Comparison of ENCODE assay signal across 1 cellular context in genomic region chr3:152835311-152836102, GRCh38.
TF ChIP-seq lines count a peak whose summit lies in the region.

No MANE protein-coding gene starts in this region.

TF ChIP-seq in K562, 482 proteins besides CTCF, POLR2A, EP300 and RAD21 (continued from another document and continues in another):
- TF ChIP-seq, protein P1, sequence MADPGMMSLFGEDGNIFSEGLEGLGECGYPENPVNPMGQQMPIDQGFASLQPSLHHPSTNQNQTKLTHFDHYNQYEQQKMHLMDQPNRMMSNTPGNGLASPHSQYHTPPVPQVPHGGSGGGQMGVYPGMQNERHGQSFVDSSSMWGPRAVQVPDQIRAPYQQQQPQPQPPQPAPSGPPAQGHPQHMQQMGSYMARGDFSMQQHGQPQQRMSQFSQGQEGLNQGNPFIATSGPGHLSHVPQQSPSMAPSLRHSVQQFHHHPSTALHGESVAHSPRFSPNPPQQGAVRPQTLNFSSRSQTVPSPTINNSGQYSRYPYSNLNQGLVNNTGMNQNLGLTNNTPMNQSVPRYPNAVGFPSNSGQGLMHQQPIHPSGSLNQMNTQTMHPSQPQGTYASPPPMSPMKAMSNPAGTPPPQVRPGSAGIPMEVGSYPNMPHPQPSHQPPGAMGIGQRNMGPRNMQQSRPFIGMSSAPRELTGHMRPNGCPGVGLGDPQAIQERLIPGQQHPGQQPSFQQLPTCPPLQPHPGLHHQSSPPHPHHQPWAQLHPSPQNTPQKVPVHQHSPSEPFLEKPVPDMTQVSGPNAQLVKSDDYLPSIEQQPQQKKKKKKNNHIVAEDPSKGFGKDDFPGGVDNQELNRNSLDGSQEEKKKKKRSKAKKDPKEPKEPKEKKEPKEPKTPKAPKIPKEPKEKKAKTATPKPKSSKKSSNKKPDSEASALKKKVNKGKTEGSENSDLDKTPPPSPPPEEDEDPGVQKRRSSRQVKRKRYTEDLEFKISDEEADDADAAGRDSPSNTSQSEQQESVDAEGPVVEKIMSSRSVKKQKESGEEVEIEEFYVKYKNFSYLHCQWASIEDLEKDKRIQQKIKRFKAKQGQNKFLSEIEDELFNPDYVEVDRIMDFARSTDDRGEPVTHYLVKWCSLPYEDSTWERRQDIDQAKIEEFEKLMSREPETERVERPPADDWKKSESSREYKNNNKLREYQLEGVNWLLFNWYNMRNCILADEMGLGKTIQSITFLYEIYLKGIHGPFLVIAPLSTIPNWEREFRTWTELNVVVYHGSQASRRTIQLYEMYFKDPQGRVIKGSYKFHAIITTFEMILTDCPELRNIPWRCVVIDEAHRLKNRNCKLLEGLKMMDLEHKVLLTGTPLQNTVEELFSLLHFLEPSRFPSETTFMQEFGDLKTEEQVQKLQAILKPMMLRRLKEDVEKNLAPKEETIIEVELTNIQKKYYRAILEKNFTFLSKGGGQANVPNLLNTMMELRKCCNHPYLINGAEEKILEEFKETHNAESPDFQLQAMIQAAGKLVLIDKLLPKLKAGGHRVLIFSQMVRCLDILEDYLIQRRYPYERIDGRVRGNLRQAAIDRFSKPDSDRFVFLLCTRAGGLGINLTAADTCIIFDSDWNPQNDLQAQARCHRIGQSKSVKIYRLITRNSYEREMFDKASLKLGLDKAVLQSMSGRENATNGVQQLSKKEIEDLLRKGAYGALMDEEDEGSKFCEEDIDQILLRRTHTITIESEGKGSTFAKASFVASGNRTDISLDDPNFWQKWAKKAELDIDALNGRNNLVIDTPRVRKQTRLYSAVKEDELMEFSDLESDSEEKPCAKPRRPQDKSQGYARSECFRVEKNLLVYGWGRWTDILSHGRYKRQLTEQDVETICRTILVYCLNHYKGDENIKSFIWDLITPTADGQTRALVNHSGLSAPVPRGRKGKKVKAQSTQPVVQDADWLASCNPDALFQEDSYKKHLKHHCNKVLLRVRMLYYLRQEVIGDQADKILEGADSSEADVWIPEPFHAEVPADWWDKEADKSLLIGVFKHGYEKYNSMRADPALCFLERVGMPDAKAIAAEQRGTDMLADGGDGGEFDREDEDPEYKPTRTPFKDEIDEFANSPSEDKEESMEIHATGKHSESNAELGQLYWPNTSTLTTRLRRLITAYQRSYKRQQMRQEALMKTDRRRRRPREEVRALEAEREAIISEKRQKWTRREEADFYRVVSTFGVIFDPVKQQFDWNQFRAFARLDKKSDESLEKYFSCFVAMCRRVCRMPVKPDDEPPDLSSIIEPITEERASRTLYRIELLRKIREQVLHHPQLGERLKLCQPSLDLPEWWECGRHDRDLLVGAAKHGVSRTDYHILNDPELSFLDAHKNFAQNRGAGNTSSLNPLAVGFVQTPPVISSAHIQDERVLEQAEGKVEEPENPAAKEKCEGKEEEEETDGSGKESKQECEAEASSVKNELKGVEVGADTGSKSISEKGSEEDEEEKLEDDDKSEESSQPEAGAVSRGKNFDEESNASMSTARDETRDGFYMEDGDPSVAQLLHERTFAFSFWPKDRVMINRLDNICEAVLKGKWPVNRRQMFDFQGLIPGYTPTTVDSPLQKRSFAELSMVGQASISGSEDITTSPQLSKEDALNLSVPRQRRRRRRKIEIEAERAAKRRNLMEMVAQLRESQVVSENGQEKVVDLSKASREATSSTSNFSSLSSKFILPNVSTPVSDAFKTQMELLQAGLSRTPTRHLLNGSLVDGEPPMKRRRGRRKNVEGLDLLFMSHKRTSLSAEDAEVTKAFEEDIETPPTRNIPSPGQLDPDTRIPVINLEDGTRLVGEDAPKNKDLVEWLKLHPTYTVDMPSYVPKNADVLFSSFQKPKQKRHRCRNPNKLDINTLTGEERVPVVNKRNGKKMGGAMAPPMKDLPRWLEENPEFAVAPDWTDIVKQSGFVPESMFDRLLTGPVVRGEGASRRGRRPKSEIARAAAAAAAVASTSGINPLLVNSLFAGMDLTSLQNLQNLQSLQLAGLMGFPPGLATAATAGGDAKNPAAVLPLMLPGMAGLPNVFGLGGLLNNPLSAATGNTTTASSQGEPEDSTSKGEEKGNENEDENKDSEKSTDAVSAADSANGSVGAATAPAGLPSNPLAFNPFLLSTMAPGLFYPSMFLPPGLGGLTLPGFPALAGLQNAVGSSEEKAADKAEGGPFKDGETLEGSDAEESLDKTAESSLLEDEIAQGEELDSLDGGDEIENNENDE (IDR thresholded peaks at IDR 0.05; ENCODE audit: low read depth, low read length): no peak
- TF ChIP-seq TRIM24 (IDR thresholded peaks at IDR 0.05): no peak
- no peak for TF ChIP-seq PTBP1 (IDR thresholded peaks at IDR 0.05; ENCODE audit: low read depth, low read length)
- no peak for TF ChIP-seq MTA2 (IDR thresholded peaks at IDR 0.05; ENCODE audit: low read depth)
- no peak for TF ChIP-seq MXI1 (IDR thresholded peaks at IDR 0.05; ENCODE audit: low read depth, low read length)
- peak; percentile 70 for TF ChIP-seq RBM22 (IDR thresholded peaks at IDR 0.05; ENCODE audit: low read depth, low read length, poor library complexity, severe bottlenecking)
- no peak for TF ChIP-seq ESRRB (CRISPR knock-in tag; IDR thresholded peaks at IDR 0.05; ENCODE audit: borderline replicate concordance)
- TF ChIP-seq MYNN (IDR thresholded peaks at IDR 0.05): no peak
- TF ChIP-seq MYNN (CRISPR knock-in tag; IDR thresholded peaks at IDR 0.05): no peak
- TF ChIP-seq PRDM10 (IDR thresholded peaks at IDR 0.05; ENCODE audit: partially characterized antibody): no peak
- TF ChIP-seq POLR2G (IDR thresholded peaks at IDR 0.05; ENCODE audit: low read depth, low read length): peak; percentile 68
- no peak for TF ChIP-seq CBX1 (IDR thresholded peaks at IDR 0.05; ENCODE audit: low read depth)
- no peak for TF ChIP-seq EWSR1 (IDR thresholded peaks at IDR 0.05; ENCODE audit: borderline replicate concordance, low read depth, partially characterized antibody)
- TF ChIP-seq HMG20A (CRISPR knock-in tag; conservative IDR thresholded peaks at IDR 0.05): no peak
- no peak for TF ChIP-seq ETV6 (IDR thresholded peaks at IDR 0.05; ENCODE audit: borderline replicate concordance in 1 of 2, low read depth in 2 of 2, low read length in 1 of 2)
- 0 out of 2 replicates have a peak, but pooled peaks have one; percentile 13 for TF ChIP-seq ETV6 (CRISPR knock-in tag; IDR thresholded peaks at IDR 0.05; ENCODE audit: borderline replicate concordance)
- no peak for TF ChIP-seq MTF1 (CRISPR knock-in tag; IDR thresholded peaks at IDR 0.05; ENCODE audit: borderline replicate concordance)
- TF ChIP-seq RBFOX2 (IDR thresholded peaks at IDR 0.05; ENCODE audit: low read depth, low read length): peak; percentile 83
- no peak for TF ChIP-seq PHB (CRISPR knock-in tag; IDR thresholded peaks at IDR 0.05)
- TF ChIP-seq ZNF77 (CRISPR knock-in tag; IDR thresholded peaks at IDR 0.05): no peak
- no peak for TF ChIP-seq SRF (CRISPR knock-in tag; IDR thresholded peaks at IDR 0.05)
- TF ChIP-seq, protein P2, sequence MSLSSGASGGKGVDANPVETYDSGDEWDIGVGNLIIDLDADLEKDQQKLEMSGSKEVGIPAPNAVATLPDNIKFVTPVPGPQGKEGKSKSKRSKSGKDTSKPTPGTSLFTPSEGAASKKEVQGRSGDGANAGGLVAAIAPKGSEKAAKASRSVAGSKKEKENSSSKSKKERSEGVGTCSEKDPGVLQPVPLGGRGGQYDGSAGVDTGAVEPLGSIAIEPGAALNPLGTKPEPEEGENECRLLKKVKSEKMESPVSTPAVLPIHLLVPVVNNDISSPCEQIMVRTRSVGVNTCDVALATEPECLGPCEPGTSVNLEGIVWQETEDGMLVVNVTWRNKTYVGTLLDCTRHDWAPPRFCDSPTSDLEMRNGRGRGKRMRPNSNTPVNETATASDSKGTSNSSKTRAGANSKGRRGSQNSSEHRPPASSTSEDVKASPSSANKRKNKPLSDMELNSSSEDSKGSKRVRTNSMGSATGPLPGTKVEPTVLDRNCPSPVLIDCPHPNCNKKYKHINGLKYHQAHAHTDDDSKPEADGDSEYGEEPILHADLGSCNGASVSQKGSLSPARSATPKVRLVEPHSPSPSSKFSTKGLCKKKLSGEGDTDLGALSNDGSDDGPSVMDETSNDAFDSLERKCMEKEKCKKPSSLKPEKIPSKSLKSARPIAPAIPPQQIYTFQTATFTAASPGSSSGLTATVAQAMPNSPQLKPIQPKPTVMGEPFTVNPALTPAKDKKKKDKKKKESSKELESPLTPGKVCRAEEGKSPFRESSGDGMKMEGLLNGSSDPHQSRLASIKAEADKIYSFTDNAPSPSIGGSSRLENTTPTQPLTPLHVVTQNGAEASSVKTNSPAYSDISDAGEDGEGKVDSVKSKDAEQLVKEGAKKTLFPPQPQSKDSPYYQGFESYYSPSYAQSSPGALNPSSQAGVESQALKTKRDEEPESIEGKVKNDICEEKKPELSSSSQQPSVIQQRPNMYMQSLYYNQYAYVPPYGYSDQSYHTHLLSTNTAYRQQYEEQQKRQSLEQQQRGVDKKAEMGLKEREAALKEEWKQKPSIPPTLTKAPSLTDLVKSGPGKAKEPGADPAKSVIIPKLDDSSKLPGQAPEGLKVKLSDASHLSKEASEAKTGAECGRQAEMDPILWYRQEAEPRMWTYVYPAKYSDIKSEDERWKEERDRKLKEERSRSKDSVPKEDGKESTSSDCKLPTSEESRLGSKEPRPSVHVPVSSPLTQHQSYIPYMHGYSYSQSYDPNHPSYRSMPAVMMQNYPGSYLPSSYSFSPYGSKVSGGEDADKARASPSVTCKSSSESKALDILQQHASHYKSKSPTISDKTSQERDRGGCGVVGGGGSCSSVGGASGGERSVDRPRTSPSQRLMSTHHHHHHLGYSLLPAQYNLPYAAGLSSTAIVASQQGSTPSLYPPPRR (CRISPR knock-in tag; IDR thresholded peaks at IDR 0.05; ENCODE audit: borderline replicate concordance): no peak
- no peak for TF ChIP-seq GTF2F1 (IDR thresholded peaks at IDR 0.05; ENCODE audit: low read depth, low read length)
- TF ChIP-seq, protein P3, sequence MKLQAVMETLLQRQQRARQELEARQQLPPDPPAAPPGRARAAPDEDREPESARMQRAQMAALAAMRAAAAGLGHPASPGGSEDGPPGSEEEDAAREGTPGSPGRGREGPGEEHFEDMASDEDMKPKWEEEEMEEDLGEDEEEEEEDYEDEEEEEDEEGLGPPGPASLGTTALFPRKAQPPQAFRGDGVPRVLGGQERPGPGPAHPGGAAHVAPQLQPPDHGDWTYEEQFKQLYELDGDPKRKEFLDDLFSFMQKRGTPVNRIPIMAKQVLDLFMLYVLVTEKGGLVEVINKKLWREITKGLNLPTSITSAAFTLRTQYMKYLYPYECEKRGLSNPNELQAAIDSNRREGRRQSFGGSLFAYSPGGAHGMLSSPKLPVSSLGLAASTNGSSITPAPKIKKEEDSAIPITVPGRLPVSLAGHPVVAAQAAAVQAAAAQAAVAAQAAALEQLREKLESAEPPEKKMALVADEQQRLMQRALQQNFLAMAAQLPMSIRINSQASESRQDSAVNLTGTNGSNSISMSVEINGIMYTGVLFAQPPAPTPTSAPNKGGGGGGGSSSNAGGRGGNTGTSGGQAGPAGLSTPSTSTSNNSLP (IDR thresholded peaks at IDR 0.05; ENCODE audit: borderline replicate concordance, low read depth, low read length): no peak
- no peak for TF ChIP-seq DACH1 (IDR thresholded peaks at IDR 0.05; ENCODE audit: partially characterized antibody)
- TF ChIP-seq TOE1 (IDR thresholded peaks at IDR 0.05; ENCODE audit: borderline replicate concordance): 0 out of 2 replicates have a peak, but pooled peaks have one; percentile 7
- TF ChIP-seq TOE1 (CRISPR knock-in tag; IDR thresholded peaks at IDR 0.05; ENCODE audit: borderline replicate concordance, low read depth): no peak
- TF ChIP-seq, protein P4, sequence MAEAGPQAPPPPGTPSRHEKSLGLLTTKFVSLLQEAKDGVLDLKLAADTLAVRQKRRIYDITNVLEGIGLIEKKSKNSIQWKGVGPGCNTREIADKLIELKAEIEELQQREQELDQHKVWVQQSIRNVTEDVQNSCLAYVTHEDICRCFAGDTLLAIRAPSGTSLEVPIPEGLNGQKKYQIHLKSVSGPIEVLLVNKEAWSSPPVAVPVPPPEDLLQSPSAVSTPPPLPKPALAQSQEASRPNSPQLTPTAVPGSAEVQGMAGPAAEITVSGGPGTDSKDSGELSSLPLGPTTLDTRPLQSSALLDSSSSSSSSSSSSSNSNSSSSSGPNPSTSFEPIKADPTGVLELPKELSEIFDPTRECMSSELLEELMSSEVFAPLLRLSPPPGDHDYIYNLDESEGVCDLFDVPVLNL (CRISPR knock-in tag; IDR thresholded peaks at IDR 0.05; ENCODE audit: low read depth): no peak
- TF ChIP-seq ELF4 (CRISPR knock-in tag; IDR thresholded peaks at IDR 0.05): no peak
- no peak for TF ChIP-seq DNMT1 (IDR thresholded peaks at IDR 0.05)
- TF ChIP-seq HMGXB4 (CRISPR knock-in tag; IDR thresholded peaks at IDR 0.05): no peak
- no peak for TF ChIP-seq ZNF444 (CRISPR knock-in tag; IDR thresholded peaks at IDR 0.05)
